1 cellular context compared by ENCODE assay signal in genomic region chr17:3575506-3575905, GRCh38.
TF ChIP-seq lines count a peak whose summit lies in the region.

No MANE protein-coding gene starts in this region.

TF ChIP-seq in HCT116, 20 proteins besides CTCF, POLR2A, EP300 and RAD21 (continued from another document):
- TF ChIP-seq, protein P1, sequence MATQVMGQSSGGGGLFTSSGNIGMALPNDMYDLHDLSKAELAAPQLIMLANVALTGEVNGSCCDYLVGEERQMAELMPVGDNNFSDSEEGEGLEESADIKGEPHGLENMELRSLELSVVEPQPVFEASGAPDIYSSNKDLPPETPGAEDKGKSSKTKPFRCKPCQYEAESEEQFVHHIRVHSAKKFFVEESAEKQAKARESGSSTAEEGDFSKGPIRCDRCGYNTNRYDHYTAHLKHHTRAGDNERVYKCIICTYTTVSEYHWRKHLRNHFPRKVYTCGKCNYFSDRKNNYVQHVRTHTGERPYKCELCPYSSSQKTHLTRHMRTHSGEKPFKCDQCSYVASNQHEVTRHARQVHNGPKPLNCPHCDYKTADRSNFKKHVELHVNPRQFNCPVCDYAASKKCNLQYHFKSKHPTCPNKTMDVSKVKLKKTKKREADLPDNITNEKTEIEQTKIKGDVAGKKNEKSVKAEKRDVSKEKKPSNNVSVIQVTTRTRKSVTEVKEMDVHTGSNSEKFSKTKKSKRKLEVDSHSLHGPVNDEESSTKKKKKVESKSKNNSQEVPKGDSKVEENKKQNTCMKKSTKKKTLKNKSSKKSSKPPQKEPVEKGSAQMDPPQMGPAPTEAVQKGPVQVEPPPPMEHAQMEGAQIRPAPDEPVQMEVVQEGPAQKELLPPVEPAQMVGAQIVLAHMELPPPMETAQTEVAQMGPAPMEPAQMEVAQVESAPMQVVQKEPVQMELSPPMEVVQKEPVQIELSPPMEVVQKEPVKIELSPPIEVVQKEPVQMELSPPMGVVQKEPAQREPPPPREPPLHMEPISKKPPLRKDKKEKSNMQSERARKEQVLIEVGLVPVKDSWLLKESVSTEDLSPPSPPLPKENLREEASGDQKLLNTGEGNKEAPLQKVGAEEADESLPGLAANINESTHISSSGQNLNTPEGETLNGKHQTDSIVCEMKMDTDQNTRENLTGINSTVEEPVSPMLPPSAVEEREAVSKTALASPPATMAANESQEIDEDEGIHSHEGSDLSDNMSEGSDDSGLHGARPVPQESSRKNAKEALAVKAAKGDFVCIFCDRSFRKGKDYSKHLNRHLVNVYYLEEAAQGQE (IDR thresholded peaks at IDR 0.05; ENCODE audit: low read depth): no peak
